ENCODE assay signal across 25 cellular contexts in the genomic region with DNA sequence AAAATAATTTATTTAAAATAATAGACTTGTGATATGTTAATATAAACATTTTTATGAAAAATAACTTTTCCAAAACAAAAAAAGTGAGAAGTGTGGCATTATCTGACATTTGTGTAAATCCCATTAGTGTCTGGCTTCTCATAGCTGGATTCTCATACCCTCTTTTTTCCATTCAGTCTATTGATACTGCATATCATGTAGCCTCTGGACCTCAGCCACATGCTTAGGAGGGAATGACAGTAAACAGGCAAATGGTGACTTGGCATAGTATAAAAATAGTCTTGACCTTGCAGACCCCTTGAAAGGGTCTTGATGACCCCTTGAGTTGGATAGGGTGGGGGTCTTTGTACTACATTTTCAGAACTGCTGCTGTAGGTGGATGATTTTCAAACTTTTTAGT.
"Had no signal": no experiment of that assay in that cellular context is flagged by ENCODE, and none has a peak within 500 bp of the region (broad histone marks: within the 10 kb centered on the region; RNA-seq: fewer than 3 reads in every experiment).

No MANE protein-coding gene starts in this region.

- H3K9me3 Mint-ChIP-seq: immature natural killer cell, natural killer cell had no signal

- H2AFZ ChIP-seq: neural progenitor cell had no signal

- H3K27me3 ChIP-seq: colonic mucosa, dorsolateral prefrontal cortex, heart left ventricle, neural progenitor cell, right atrium auricular region, spleen, suprapubic skin, tibial artery had no signal

- H3K4me3 Mint-ChIP-seq: activated naive CD8-positive, alpha-beta T cell; immature natural killer cell; natural killer cell; neural progenitor cell; T-helper 17 cell had no signal

- ATAC-seq: activated CD4-positive, CD25-positive, alpha-beta regulatory T cell treated with anti-CD3 and anti-CD28 coated beads, Interleukin-2, amount 50 U/mL, for 24 hours; lower lobe of right lung; natural killer cell; T-helper 17 cell had no signal

- H3K27me3 Mint-ChIP-seq: activated naive CD8-positive, alpha-beta T cell; T-helper 17 cell had no signal

- H3K9me3 ChIP-seq: colonic mucosa, heart left ventricle, lower lobe of right lung, right atrium auricular region, spleen, suprapubic skin, tibial artery had no signal

- H3K4me3 ChIP-seq: colonic mucosa, dorsolateral prefrontal cortex, heart left ventricle, lower lobe of right lung, neural progenitor cell, right atrium auricular region, spleen, suprapubic skin, tibial artery had no signal

- DNase-seq: activated CD4-positive, alpha-beta T cell treated with anti-CD3 and anti-CD28 coated beads for 48 hours; activated CD4-positive, alpha-beta T cell treated with anti-CD3 and anti-CD28 coated beads, Interleukin-2, amount 50 U/mL, for 48 hours; activated CD8-positive, alpha-beta memory T cell treated with anti-CD3 and anti-CD28 coated beads for 24 hours; activated effector memory CD4-positive, alpha-beta T cell treated with Interleukin-2 at 50 U/mL for 16 hours; activated naive CD4-positive, alpha-beta T cell treated with Interleukin-2 at 50 U/mL for 16 hours; cerebellar nuclear complex; dorsolateral prefrontal cortex; effector memory CD4-positive, alpha-beta T cell; foreskin fibroblast; heart left ventricle; immature natural killer cell; lower lobe of right lung; mesenchymal stem cell; natural killer cell; occipital lobe; spleen; stimulated activated naive CD4-positive, alpha-beta T cell; T-helper 17 cell; tibial artery had no signal

- H3K27ac ChIP-seq: colonic mucosa, dorsolateral prefrontal cortex, heart left ventricle, lower lobe of right lung, neural progenitor cell, right atrium auricular region, spleen, suprapubic skin, tibial artery had no signal

- H3K4me2 ChIP-seq: neural progenitor cell had no signal

- H3K27ac Mint-ChIP-seq: activated naive CD8-positive, alpha-beta T cell; immature natural killer cell; neural progenitor cell had no signal

- H3K36me3 Mint-ChIP-seq: activated naive CD8-positive, alpha-beta T cell; immature natural killer cell; natural killer cell had no signal

- H3K9ac ChIP-seq: neural progenitor cell had no signal

- H3K36me3 ChIP-seq: colonic mucosa, heart left ventricle, lower lobe of right lung, neural progenitor cell, right atrium auricular region, spleen, suprapubic skin, tibial artery had no signal
